In genomic region chr21:45643021-45643980, GRCh38 we compare ENCODE assay signal across 8 cellular contexts. TPM values are rescaled to one million over a fixed set of nuclear protein-coding genes. Genes with fewer than 3 reads are reported as not detected.
A peak's percentile ranks its signal among the peaks of the same experiment; 100 is the strongest.
DNase-seq lines count a peak whose midpoint lies in the region; ATAC-seq and TF ChIP-seq lines count a peak whose summit lies in the region.

Gene PCBP3, plus strand, starts transcription at chr21:45643725. Its CDS starts 206,361 bp downstream, at chr21:45850086.

- DNase-seq in AG09319 (ENCODE audit: extremely low read depth, low read depth) (peak; percentile 92), NCI-H774 (lab: John Stamatoyannopoulos, UW) (peak; percentile 80), mesothelial cell of epicardium (ENCODE audit: low spot score in 2 of 2, unreplicated experiment in 2 of 2) (peak; percentile 95)
- DNase-seq in activated CD8-positive, alpha-beta memory T cell treated with anti-CD3 and anti-CD28 coated beads, Interleukin-2, amount 10 ng/mL, durations not matched to agents 7 days and 5 days = peak; percentile 97
- peak; percentile 81 for DNase-seq in stimulated activated CD8-positive, alpha-beta memory T cell treated with anti-CD3 and anti-CD28 coated beads, Interleukin-15, amount 100 ng/mL, for 1 hour (ENCODE audit: low read depth)

- no peaks in the 10 kb centered on the region for H3K9me3 Mint-ChIP-seq in activated CD8-positive, alpha-beta memory T cell treated with anti-CD3 and anti-CD28 coated beads, Interleukin-2, amount 10 ng/mL, durations not matched to agents 7 days and 5 days (ENCODE audit: low read depth)
- no peaks in the 10 kb centered on the region for H3K9me3 Mint-ChIP-seq in mesothelial cell of epicardium

- H3K4me3 Mint-ChIP-seq in activated CD8-positive, alpha-beta memory T cell treated with anti-CD3 and anti-CD28 coated beads, Interleukin-2, amount 10 ng/mL, durations not matched to agents 7 days and 5 days = peak within 1 kb of the TSS; percentile 57
- H3K4me3 Mint-ChIP-seq in mesothelial cell of epicardium = peak within 1 kb of the TSS; percentile 68

- H3K4me1 ChIP-seq in endocrine pancreas (ENCODE audit: control insufficient read depth, insufficient read depth, low read length) = no peaks in the 10 kb centered on the region

- no peaks in the 10 kb centered on the region for H3K9me3 ChIP-seq in endocrine pancreas (ENCODE audit: control insufficient read depth, low read length)

- H3K4me1 Mint-ChIP-seq in activated CD8-positive, alpha-beta memory T cell treated with anti-CD3 and anti-CD28 coated beads, Interleukin-2, amount 10 ng/mL, durations not matched to agents 7 days and 5 days = peaks cover 13% of the 10 kb centered on the region
- H3K4me1 Mint-ChIP-seq in mesothelial cell of epicardium = peaks cover 6% of the 10 kb centered on the region

- H3K27me3 ChIP-seq in endocrine pancreas (ENCODE audit: control insufficient read depth, insufficient read depth, low read length) = no peaks in the 10 kb centered on the region

- H3K36me3 Mint-ChIP-seq in activated CD8-positive, alpha-beta memory T cell treated with anti-CD3 and anti-CD28 coated beads, Interleukin-2, amount 10 ng/mL, durations not matched to agents 7 days and 5 days = no peaks in the 10 kb centered on the region
- H3K36me3 Mint-ChIP-seq in mesothelial cell of epicardium = no peaks in the 10 kb centered on the region

- CTCF ChIA-PET in activated CD8-positive, alpha-beta memory T cell treated with anti-CD3 and anti-CD28 coated beads, Interleukin-2, amount 10 ng/mL, durations not matched to agents 7 days and 5 days (lab: Charles Lee) = no interaction called here

- H3K27me3 Mint-ChIP-seq in activated CD8-positive, alpha-beta memory T cell treated with anti-CD3 and anti-CD28 coated beads, Interleukin-2, amount 10 ng/mL, durations not matched to agents 7 days and 5 days = peaks cover 56% of the 10 kb centered on the region
- peaks cover 68% of the 10 kb centered on the region for H3K27me3 Mint-ChIP-seq in mesothelial cell of epicardium (ENCODE audit: low read depth)

- ATAC-seq in GM19043 (IDR thresholded peaks at IDR 0.05; ENCODE audit: low read depth, unreplicated experiment) (peak; percentile 63), HG03460 (IDR thresholded peaks at IDR 0.05; ENCODE audit: unreplicated experiment) (peak; percentile 71)
- ATAC-seq in activated CD8-positive, alpha-beta memory T cell treated with anti-CD3 and anti-CD28 coated beads, Interleukin-2, amount 10 ng/mL, durations not matched to agents 7 days and 5 days = peak; percentile 87

- H3K9ac ChIP-seq in endocrine pancreas (ENCODE audit: control insufficient read depth, insufficient read depth, low read length) = peak within 1 kb of the TSS; percentile 31

- H3K36me3 ChIP-seq in endocrine pancreas (ENCODE audit: control insufficient read depth, insufficient read depth, low read length) = no peaks in the 10 kb centered on the region

- H3K4me3 ChIP-seq in endocrine pancreas (ENCODE audit: control insufficient read depth, insufficient read depth, low read length) = peak within 1 kb of the TSS; percentile 65

- no peak for TF ChIP-seq CTCF in AG09319 (IDR thresholded peaks at IDR 0.05; ENCODE audit: low read depth, low read length)
- no peak for TF ChIP-seq CTCF in mesothelial cell of epicardium (IDR thresholded peaks at IDR 0.05; ENCODE audit: unreplicated experiment)

- no peak within 1 kb of the TSS for H3K27ac Mint-ChIP-seq in activated CD8-positive, alpha-beta memory T cell treated with anti-CD3 and anti-CD28 coated beads, Interleukin-2, amount 10 ng/mL, durations not matched to agents 7 days and 5 days
- H3K27ac Mint-ChIP-seq in mesothelial cell of epicardium = no peak within 1 kb of the TSS

RNA-seq across cellular contexts. Expression of gene PCBP3, which starts in this region (rescaled TPM):
- 1 to 10 TPM; 1.3 to 2.2 TPM for total RNA-seq in activated CD8-positive, alpha-beta memory T cell treated with anti-CD3 and anti-CD28 coated beads, Interleukin-2, amount 10 ng/mL, durations not matched to agents 7 days and 5 days
- total RNA-seq in mesothelial cell of epicardium = 5.0 to 5.4 TPM (median 5.1 TPM) in 3 replicates

Comparison
In these comparisons a context has a peak if more than half of its experiments do, and no peak if none do; other contexts are left out.
1. Peak in every context shown above with its lines: DNase-seq, ATAC-seq and H3K4me3 ChIP-seq.